29 cellular contexts compared by ENCODE assay signal in genomic region chrX:12878536-12878935, GRCh38. TPM values are rescaled to one million over a fixed set of nuclear protein-coding genes. Genes with fewer than 3 reads are reported as not detected.
DNase-seq lines count a peak whose midpoint lies in the region; ATAC-seq, FAIRE-seq and TF ChIP-seq lines count a peak whose summit lies in the region.
"Had no signal": no experiment of that assay in that cellular context is flagged by ENCODE, and none has a peak within 500 bp of the region (broad histone marks: within the 10 kb centered on the region; RNA-seq: fewer than 3 reads in every experiment).

No MANE protein-coding gene starts in this region.

- peak overlapping the region; percentile 41 for H3K27ac ChIP-seq in trophoblast cell (ENCODE audit: low read depth, low read length)
- H3K27ac ChIP-seq: PC-9, SK-N-MC had no signal

- H2AFZ ChIP-seq in trophoblast cell (ENCODE audit: insufficient read depth, low read length, poor library complexity) = no peak overlapping the region
- H2AFZ ChIP-seq: PC-9 had no signal

- H2BK12ac ChIP-seq in trophoblast cell (ENCODE audit: low read length) = no peak overlapping the region

- H2BK120ac ChIP-seq in trophoblast cell (ENCODE audit: insufficient read depth, low read length, poor library complexity) = no peak overlapping the region

- H3K4me3 ChIP-seq in BE2C (ENCODE audit: low read depth, low read length) (no peak overlapping the region), bronchial epithelial cell (ENCODE audit: low read depth, low read length) (no peak overlapping the region), trophoblast cell (ENCODE audit: low read depth, low read length) (no peak overlapping the region)
- H3K4me3 ChIP-seq: PC-9, SK-N-MC had no signal

- H3K4me1 ChIP-seq in BE2C = peaks cover 8% of the 10 kb centered on the region; the same call in 1 of the 2 replicates
- peaks cover 0 to 3% of the 10 kb centered on the region in 2 experiments for H3K4me1 ChIP-seq in trophoblast cell (ENCODE audit: control insufficient read depth in 1 of 2, insufficient read depth in 2 of 2, low read length in 2 of 2)

- peak; percentile 50 for DNase-seq in BE2C
- DNase-seq in RPMI7951 (ENCODE audit: low read depth) = peak; percentile 62
- DNase-seq in bronchial epithelial cell (ENCODE audit: low read depth) = peak; percentile 29
- DNase-seq in trophoblast cell = no peak
- DNase-seq in SIG-M5 treated with dmso at 0.1 percent for 504 hours (lab: John Stamatoyannopoulos, UW; ENCODE audit: unreplicated experiment) = no peak
- DNase-seq in NCI-H2081 treated with DMSO at 0.1 percent for 48 hours (lab: John Stamatoyannopoulos, UW) = no peak
- DNase-seq: AML-193; CD8-positive, alpha-beta T cell; DMS 273 treated with DMSO at 0.1 percent for 48 hours; DMS79; EL; GDM1; Karpas-422; MV-4-11; NCI-H1105; NCI-H1436 treated with DMSO at 0.1 percent for 48 hours; NCI-H187 treated with DMSO at 0.1 percent for 48 hours; NCI-H446; NCI-H524 treated with DMSO at 0.1 percent for 48 hours; NCI-H774; PC-9; RPMI8226; SHP77 had no signal

- H2AK5ac ChIP-seq in trophoblast cell (ENCODE audit: low read length) = no peak overlapping the region

- H3K18ac ChIP-seq in trophoblast cell (ENCODE audit: low read length) = no peak overlapping the region

- WGBS in trophoblast cell (ENCODE audit: extremely low coverage, insufficient coverage, insufficient read length) = no CpG with 5 or more reads among the region's 1 CpG

- TF ChIP-seq CTCF in BE2C (IDR thresholded peaks at IDR 0.05; ENCODE audit: low read depth, low read length) = no peak
- no peak for TF ChIP-seq CTCF in bronchial epithelial cell (IDR thresholded peaks at IDR 0.05; ENCODE audit: insufficient read depth, low read length, severe bottlenecking)

- H3K79me2 ChIP-seq in trophoblast cell (ENCODE audit: control insufficient read depth, insufficient read depth, low read length, poor library complexity) = no peaks in the 10 kb centered on the region

- H4K91ac ChIP-seq in trophoblast cell (ENCODE audit: low read depth, low read length) = no peak overlapping the region

- no peak overlapping the region for H2BK5ac ChIP-seq in trophoblast cell (ENCODE audit: low read depth, low read length, poor library complexity)

- peaks cover 3% of the 10 kb centered on the region for H3K79me1 ChIP-seq in trophoblast cell (ENCODE audit: low read length)

- H3K23ac ChIP-seq in trophoblast cell (ENCODE audit: low read length) = no peak overlapping the region

- H3K36me3 ChIP-seq in BE2C = no peaks in the 10 kb centered on the region
- H3K36me3 ChIP-seq in bronchial epithelial cell (ENCODE audit: control insufficient read depth, insufficient read depth, low read length) = no peaks in the 10 kb centered on the region
- H3K36me3 ChIP-seq in trophoblast cell (ENCODE audit: control insufficient read depth in 1 of 2, insufficient read depth in 2 of 2, low read length in 2 of 2) = no peaks in the 10 kb centered on the region

- no peaks in the 10 kb centered on the region for H3K9me3 ChIP-seq in BE2C
- H3K9me3 ChIP-seq in trophoblast cell (ENCODE audit: insufficient read depth, low read depth, low read length) = no peaks in the 10 kb centered on the region

- H3K14ac ChIP-seq in trophoblast cell (ENCODE audit: low read length) = no peak overlapping the region

- no peak overlapping the region for H3K9ac ChIP-seq in trophoblast cell (ENCODE audit: low read length)

- no peak overlapping the region for H4K8ac ChIP-seq in trophoblast cell (ENCODE audit: low read depth, low read length)

- H3K27me3 ChIP-seq in BE2C (no peaks in the 10 kb centered on the region), bronchial epithelial cell (ENCODE audit: control insufficient read depth, insufficient read depth, low read length) (no peaks in the 10 kb centered on the region), trophoblast cell (ENCODE audit: insufficient read depth, low read length) (no peaks in the 10 kb centered on the region)

- no peak overlapping the region for H3K4me2 ChIP-seq in trophoblast cell (ENCODE audit: low read length)
- H3K4me2 ChIP-seq: PC-9 had no signal

- no peak overlapping the region for H4K12ac ChIP-seq in trophoblast cell (ENCODE audit: low read depth, low read length)

- no peak overlapping the region for H3K4ac ChIP-seq in trophoblast cell (ENCODE audit: low read depth, low read length)

- FAIRE-seq in bronchial epithelial cell (lab: Jason Lieb, UNC) = no peak
- FAIRE-seq: A204.1, H54, HepG2 had no signal

- ATAC-seq in HG02852 (IDR thresholded peaks at IDR 0.05; ENCODE audit: unreplicated experiment) = no peak
- ATAC-seq: CD8-positive, alpha-beta T cell; HepG2 had no signal

RNA-seq across cellular contexts. Expression of gene TLR7, which starts 11.7 kb away (rescaled TPM):
- polyA plus RNA-seq in BE2C (2012; ENCODE audit: insufficient read depth, insufficient read length, low read depth) = 0.17 TPM
- not detected in 2 replicates for total RNA-seq in RPMI7951 (2014; rRNA removed; shearing (Covaris generic))
- total RNA-seq in bronchial epithelial cell = not detected in 2 replicates
- 0.97 and 1.1 TPM in 2 replicates for polyA plus RNA-seq in trophoblast cell (2013)
- total RNA-seq: HepG2, HT1080, PC-9 had no signal
- polyA plus RNA-seq: HepG2 had no signal

RNA-seq across cellular contexts. Expression of gene TLR8, which starts 27.9 kb away (rescaled TPM):
- not detected for polyA plus RNA-seq in BE2C (2012; ENCODE audit: insufficient read depth, insufficient read length, low read depth)
- not detected in 2 replicates for total RNA-seq in RPMI7951 (2014; rRNA removed; shearing (Covaris generic))
- not detected in 2 replicates for total RNA-seq in bronchial epithelial cell
- polyA plus RNA-seq in trophoblast cell (2013) = 0.01 TPM in 1 of 2 replicates, not detected in the other
- total RNA-seq: CD8-positive, alpha-beta T cell; HepG2; HT1080; PC-9 had no signal
- polyA plus RNA-seq: HepG2 had no signal

Comparison
In these comparisons a context has a peak if more than half of its experiments do, and no peak if none do; other contexts are left out.
1. DNase-seq: peak in BE2C (single experiment), RPMI7951 (single experiment) and bronchial epithelial cell (single experiment); none in trophoblast cell (0 of 2), SIG-M5 treated with dmso at 0.1 percent for 504 hours (single experiment) and NCI-H2081 treated with DMSO at 0.1 percent for 48 hours (single experiment).